8 cellular contexts compared by ENCODE assay signal in the genomic region with DNA sequence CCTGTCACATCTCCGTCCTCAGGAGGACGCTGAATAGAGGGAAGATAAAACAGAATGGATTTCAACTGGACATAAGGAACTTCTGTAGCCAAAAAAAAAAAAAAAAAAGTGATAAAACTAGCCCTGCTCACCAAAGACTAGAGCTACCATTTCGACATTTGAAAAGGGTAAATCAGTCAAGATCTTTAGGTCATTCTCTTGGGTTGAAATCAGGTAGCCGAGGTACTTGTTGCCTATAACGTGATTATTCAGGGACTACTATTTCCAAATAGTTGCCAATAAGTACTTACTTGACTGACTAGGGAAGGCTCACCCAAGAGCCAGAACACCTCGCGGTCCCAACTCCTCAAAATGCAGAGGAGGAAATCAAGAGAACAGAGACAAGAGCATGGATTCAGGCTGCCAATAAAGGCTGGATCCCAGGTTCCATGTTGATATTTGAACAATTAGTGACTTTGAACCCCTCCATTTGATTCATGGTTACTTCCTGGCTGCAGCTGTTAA. TPM values are rescaled to one million over a fixed set of nuclear protein-coding genes. Genes with fewer than 3 reads are reported as not detected.
DNase-seq lines count a peak whose midpoint lies in the region; ATAC-seq and TF ChIP-seq lines count a peak whose summit lies in the region.

No MANE protein-coding gene starts in this region.

- H3K36me3 ChIP-seq in brain microvascular endothelial cell (replicated peaks): peaks cover 2% of the 10 kb centered on the region

- in situ Hi-C loops in brain microvascular endothelial cell (cut with HindIII; ENCODE audit: low pct_ligation_motif_present, low sequenced_read_pairs): no loop called here

- H3K4me3 ChIP-seq in brain microvascular endothelial cell (ENCODE audit: low read depth, low read length): peak overlapping the region; percentile 80

- H3K27ac Mint-ChIP-seq in HFFc6: peak overlapping the region; percentile 94
- peak overlapping the region; percentile 98 for H3K27ac Mint-ChIP-seq in mesothelial cell of epicardium

- H3K4me1 Mint-ChIP-seq in HFFc6 (ENCODE audit: low read depth): peaks cover 58% of the 10 kb centered on the region
- peaks cover 25% of the 10 kb centered on the region for H3K4me1 Mint-ChIP-seq in mesothelial cell of epicardium

- peak overlapping the region; percentile 99 for H3K4me3 Mint-ChIP-seq in HFFc6
- peak overlapping the region; percentile 90 for H3K4me3 Mint-ChIP-seq in mesothelial cell of epicardium

- no peak for ATAC-seq in GM18907 (IDR thresholded peaks at IDR 0.05; ENCODE audit: unreplicated experiment)

- DNase-seq in HFFc6 (no peak), brain microvascular endothelial cell (no peak), mesothelial cell of epicardium (ENCODE audit: low spot score in 2 of 2, unreplicated experiment in 2 of 2) (no peak), GM20000 (ENCODE audit: low spot score) (no peak), NCI-H128 (lab: John Stamatoyannopoulos, UW; ENCODE audit: unreplicated experiment) (no peak), midbrain (lab: John Stamatoyannopoulos, UW) (no peak)

- H3K9me3 Mint-ChIP-seq in HFFc6 (no peaks in the 10 kb centered on the region), mesothelial cell of epicardium (peaks cover 18% of the 10 kb centered on the region)

- no peaks in the 10 kb centered on the region for H3K27me3 ChIP-seq in brain microvascular endothelial cell (replicated peaks)

- H3K27ac ChIP-seq in 22Rv1 (peak overlapping the region; percentile 95; the same call in 1 of the 2 replicates), brain microvascular endothelial cell (peak overlapping the region; percentile 96)

- H3K36me3 Mint-ChIP-seq in HFFc6 (ENCODE audit: low read depth): peaks cover 30% of the 10 kb centered on the region
- H3K36me3 Mint-ChIP-seq in mesothelial cell of epicardium: peaks cover 12% of the 10 kb centered on the region

- H3K27me3 Mint-ChIP-seq in HFFc6 (ENCODE audit: insufficient read depth): no peaks in the 10 kb centered on the region; the same call in 1 of the 2 replicates
- no peaks in the 10 kb centered on the region for H3K27me3 Mint-ChIP-seq in mesothelial cell of epicardium (ENCODE audit: low read depth)

- no peak for TF ChIP-seq CTCF in 22Rv1 (IDR thresholded peaks at IDR 0.05)
- no peak for TF ChIP-seq CTCF in HFFc6 (IDR thresholded peaks at IDR 0.05)
- no peak for TF ChIP-seq CTCF in brain microvascular endothelial cell (IDR thresholded peaks at IDR 0.05; ENCODE audit: low read depth, low read length, missing control alignments)
- no peak for TF ChIP-seq CTCF in mesothelial cell of epicardium (IDR thresholded peaks at IDR 0.05; ENCODE audit: unreplicated experiment)
- no peak for TF ChIP-seq CTCF in GM20000 (IDR thresholded peaks at IDR 0.05; ENCODE audit: extremely low read depth, missing control alignments)

RNA-seq across cellular contexts. Expression of a gene that starts 2.0 kb away (rescaled TPM):
- 100 to 1,000 TPM; 104 to 122 (median 118) TPM for total RNA-seq in HFFc6 (2021; fragmentation: NEBNext Ultra II Directional; extraction: Animal tissue kit (Norgen Biotek cat#: 25700))
- 88.5 to 90.3 TPM (median 89.4 TPM) in 3 replicates for total RNA-seq in mesothelial cell of epicardium
